ENCODE assay signal across 21 cellular contexts in the genomic region with DNA sequence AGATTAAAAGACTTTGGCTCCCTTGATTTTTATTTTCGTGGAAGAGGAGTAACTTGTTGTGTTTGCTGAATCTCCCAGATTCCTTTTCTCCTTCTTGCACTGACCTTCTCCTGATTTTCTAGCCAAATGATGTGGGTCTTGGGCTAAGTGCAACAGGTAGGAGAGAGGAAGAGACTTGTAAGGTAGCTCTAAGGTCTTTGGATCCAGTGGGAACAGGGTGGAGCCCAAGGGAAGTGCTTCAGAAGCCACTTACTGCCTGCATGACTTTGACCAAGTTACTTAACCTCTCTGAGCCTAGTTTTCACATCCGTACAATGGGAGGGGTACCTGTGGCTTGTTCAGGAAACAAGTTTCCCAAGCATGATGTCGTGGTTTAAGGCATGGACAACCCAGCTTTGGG.
DNase-seq lines count a peak whose midpoint lies in the region; ATAC-seq, FAIRE-seq and TF ChIP-seq lines count a peak whose summit lies in the region.
"Had no signal": no experiment of that assay in that cellular context is flagged by ENCODE, and none has a peak within 500 bp of the region (broad histone marks: within the 10 kb centered on the region; RNA-seq: fewer than 3 reads in every experiment).

No MANE protein-coding gene starts in this region.

- H3K4me1 ChIP-seq in GM23338 (ENCODE audit: insufficient read depth) (no peaks in the 10 kb centered on the region), astrocyte (ENCODE audit: insufficient read depth, low read length) (peaks cover 10% of the 10 kb centered on the region), left lung (no peaks in the 10 kb centered on the region)
- H3K4me1 ChIP-seq: BE2C, Caco-2 had no signal

- peak; percentile 34 for FAIRE-seq in astrocyte (lab: Jason Lieb, UNC)
- FAIRE-seq: D721Med, G401.6, GM12891, GM19239, H54, HepG2 had no signal

- no peak overlapping the region for H3K4me2 ChIP-seq in GM23338
- peak overlapping the region; percentile 74 for H3K4me2 ChIP-seq in astrocyte (ENCODE audit: low read length)

- no peaks in the 10 kb centered on the region; the same call in 2 of the 3 replicates for H3K9me3 Mint-ChIP-seq in GM23338
- H3K9me3 Mint-ChIP-seq in astrocyte (ENCODE audit: unreplicated experiment), result peaks cover 4% of the 10 kb centered on the region
- H3K9me3 Mint-ChIP-seq in osteocyte (ENCODE audit: unreplicated experiment), result peaks cover 10% of the 10 kb centered on the region

- peak overlapping the region; percentile 59; the same call in 1 of the 2 replicates for H2AFZ ChIP-seq in GM23338
- H2AFZ ChIP-seq in astrocyte (ENCODE audit: low read depth, low read length), result peak overlapping the region; percentile 31

- H3K9me2 ChIP-seq in GM23338 (ENCODE audit: insufficient read depth), result no peaks in the 10 kb centered on the region

- no peak for DNase-seq in GM23338 (ENCODE audit: low spot score)
- DNase-seq in MV-4-11 (lab: John Stamatoyannopoulos, UW), result peak; percentile 41
- no peak for DNase-seq in astrocyte (ENCODE audit: low read depth)
- DNase-seq in osteocyte (ENCODE audit: extremely low spot score, unreplicated experiment), result no peak
- DNase-seq in left lung, result no peak
- DNase-seq in NCI-H1694 (lab: John Stamatoyannopoulos, UW), result no peak
- DNase-seq in stimulated activated CD4-positive, alpha-beta T cell treated with anti-CD3 and anti-CD28 coated beads, Interleukin-1b, Interleukin-23, amount 100 ng/mL, for 48 hours, result no peak
- DNase-seq in GOT3 (lab: John Stamatoyannopoulos, UW), result no peak
- DNase-seq: ACHN; BE2C; C1 segment of cervical spinal cord; Caco-2; CD4-positive, CD25-positive, alpha-beta regulatory T cell; HCEC 1CT had no signal

- no peaks in the 10 kb centered on the region for H3K36me3 ChIP-seq in GM23338 (ENCODE audit: insufficient read depth)
- H3K36me3 ChIP-seq in astrocyte (ENCODE audit: insufficient read depth, low read length), result no peaks in the 10 kb centered on the region
- H3K36me3 ChIP-seq in left lung, result no peaks in the 10 kb centered on the region
- H3K36me3 ChIP-seq: BE2C had no signal

- H3K9ac ChIP-seq in astrocyte (ENCODE audit: low read length), result no peak overlapping the region

- H3K4me3 ChIP-seq in GM23338 (no peak overlapping the region), astrocyte (ENCODE audit: insufficient read depth, low read depth, low read length) (peak overlapping the region; percentile 29), left lung (no peak overlapping the region)

- no peak for TF ChIP-seq CTCF in GM23338 (conservative IDR thresholded peaks at IDR 0.05; ENCODE audit: low read depth in 2 of 2)
- TF ChIP-seq CTCF in astrocyte (IDR thresholded peaks at IDR 0.05; ENCODE audit: insufficient read depth, low read depth, low read length), result no peak
- no peak for TF ChIP-seq CTCF in osteocyte (IDR thresholded peaks at IDR 0.05)
- TF ChIP-seq CTCF in left lung (IDR thresholded peaks at IDR 0.05), result no peak

- H3K27me3 Mint-ChIP-seq in GM23338 (ENCODE audit: insufficient read depth, low read depth, poor library complexity) (peaks cover under 1% of the 10 kb centered on the region), astrocyte (ENCODE audit: low read depth, unreplicated experiment) (peaks cover 19% of the 10 kb centered on the region), osteocyte (ENCODE audit: unreplicated experiment) (peaks cover 20% of the 10 kb centered on the region)
- H3K27me3 Mint-ChIP-seq: IgD-negative memory B cell had no signal

- H3K4me1 Mint-ChIP-seq in GM23338, result no peaks in the 10 kb centered on the region
- H3K4me1 Mint-ChIP-seq in astrocyte (ENCODE audit: low read depth, unreplicated experiment), result peaks cover 8% of the 10 kb centered on the region
- H3K4me1 Mint-ChIP-seq in osteocyte (ENCODE audit: unreplicated experiment), result peaks cover 12% of the 10 kb centered on the region
- H3K4me1 Mint-ChIP-seq: CD4-positive, CD25-positive, alpha-beta regulatory T cell; IgD-negative memory B cell had no signal

- H3K36me3 Mint-ChIP-seq in GM23338 (ENCODE audit: low read depth), result no peaks in the 10 kb centered on the region
- H3K36me3 Mint-ChIP-seq in astrocyte (ENCODE audit: low read depth, unreplicated experiment), result no peaks in the 10 kb centered on the region
- no peaks in the 10 kb centered on the region for H3K36me3 Mint-ChIP-seq in osteocyte (ENCODE audit: unreplicated experiment)
- H3K36me3 Mint-ChIP-seq: CD4-positive, CD25-positive, alpha-beta regulatory T cell; IgD-negative memory B cell had no signal

- no peaks in the 10 kb centered on the region for H3K27me3 ChIP-seq in GM23338 (ENCODE audit: insufficient read depth)
- H3K27me3 ChIP-seq in astrocyte (ENCODE audit: insufficient read depth, low read length), result no peaks in the 10 kb centered on the region
- H3K27me3 ChIP-seq in left lung, result no peaks in the 10 kb centered on the region

- H3K27ac ChIP-seq in GM23338 (ENCODE audit: low read depth) (no peak overlapping the region), astrocyte (ENCODE audit: low read depth, low read length) (no peak overlapping the region), left lung (no peak overlapping the region)

- intact Hi-C loops in left lung (cut with DNase I), result no loop called here

- no peak overlapping the region for H3K27ac Mint-ChIP-seq in GM23338
- H3K27ac Mint-ChIP-seq in astrocyte (ENCODE audit: unreplicated experiment), result no peak overlapping the region
- peak overlapping the region; percentile 29 for H3K27ac Mint-ChIP-seq in osteocyte (ENCODE audit: unreplicated experiment)
- H3K27ac Mint-ChIP-seq: CD4-positive, CD25-positive, alpha-beta regulatory T cell; IgD-negative memory B cell had no signal

- H3K4me3 Mint-ChIP-seq in GM23338, result no peak overlapping the region
- H3K4me3 Mint-ChIP-seq in astrocyte (ENCODE audit: unreplicated experiment), result no peak overlapping the region
- no peak overlapping the region for H3K4me3 Mint-ChIP-seq in osteocyte (ENCODE audit: unreplicated experiment)
- H3K4me3 Mint-ChIP-seq: CD4-positive, CD25-positive, alpha-beta regulatory T cell; IgD-negative memory B cell had no signal

- no peaks in the 10 kb centered on the region for H4K20me1 ChIP-seq in GM23338 (replicated peaks; ENCODE audit: insufficient read depth)
- H4K20me1 ChIP-seq in astrocyte (ENCODE audit: insufficient read depth, low read length), result no peaks in the 10 kb centered on the region

- no peaks in the 10 kb centered on the region for H3K79me2 ChIP-seq in GM23338 (replicated peaks; ENCODE audit: insufficient read depth)
- H3K79me2 ChIP-seq in astrocyte (ENCODE audit: insufficient read depth, low read length), result no peaks in the 10 kb centered on the region

- no peaks in the 10 kb centered on the region for H3K9me3 ChIP-seq in astrocyte (ENCODE audit: insufficient read depth, low read depth, low read length)
- H3K9me3 ChIP-seq in left lung, result no peaks in the 10 kb centered on the region
- H3K9me3 ChIP-seq: BE2C, Caco-2 had no signal

- ATAC-seq in GM23338, result no peak
- ATAC-seq in left lung, result no peak
- ATAC-seq: HepG2 had no signal

- H3F3A ChIP-seq in GM23338 (replicated peaks; ENCODE audit: low read depth), result no peaks in the 10 kb centered on the region

TF ChIP-seq in GM23338, 12 proteins besides CTCF, POLR2A, EP300 and RAD21:
- TF ChIP-seq EZH2phosphoT487 (IDR thresholded peaks at IDR 0.05; ENCODE audit: unreplicated experiment) (no peak), POLR2AphosphoS5 (IDR thresholded peaks at IDR 0.05; ENCODE audit: low read depth) (no peak), JUNB (IDR thresholded peaks at IDR 0.05; ENCODE audit: unreplicated experiment) (no peak), REST (IDR thresholded peaks at IDR 0.05; ENCODE audit: unreplicated experiment) (no peak), NANOG (IDR thresholded peaks at IDR 0.05; ENCODE audit: borderline replicate concordance) (no peak), EZH2 (IDR thresholded peaks at IDR 0.05; ENCODE audit: low read depth, unreplicated experiment) (no peak), ZNF114 (CRISPR knock-in tag; IDR thresholded peaks at IDR 0.05) (no peak)
- TF ChIP-seq, protein P1, sequence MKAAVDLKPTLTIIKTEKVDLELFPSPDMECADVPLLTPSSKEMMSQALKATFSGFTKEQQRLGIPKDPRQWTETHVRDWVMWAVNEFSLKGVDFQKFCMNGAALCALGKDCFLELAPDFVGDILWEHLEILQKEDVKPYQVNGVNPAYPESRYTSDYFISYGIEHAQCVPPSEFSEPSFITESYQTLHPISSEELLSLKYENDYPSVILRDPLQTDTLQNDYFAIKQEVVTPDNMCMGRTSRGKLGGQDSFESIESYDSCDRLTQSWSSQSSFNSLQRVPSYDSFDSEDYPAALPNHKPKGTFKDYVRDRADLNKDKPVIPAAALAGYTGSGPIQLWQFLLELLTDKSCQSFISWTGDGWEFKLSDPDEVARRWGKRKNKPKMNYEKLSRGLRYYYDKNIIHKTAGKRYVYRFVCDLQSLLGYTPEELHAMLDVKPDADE (IDR thresholded peaks at IDR 0.05), result no peak
